Comparison of ENCODE assay signal across 19 cellular contexts in the genomic region with DNA sequence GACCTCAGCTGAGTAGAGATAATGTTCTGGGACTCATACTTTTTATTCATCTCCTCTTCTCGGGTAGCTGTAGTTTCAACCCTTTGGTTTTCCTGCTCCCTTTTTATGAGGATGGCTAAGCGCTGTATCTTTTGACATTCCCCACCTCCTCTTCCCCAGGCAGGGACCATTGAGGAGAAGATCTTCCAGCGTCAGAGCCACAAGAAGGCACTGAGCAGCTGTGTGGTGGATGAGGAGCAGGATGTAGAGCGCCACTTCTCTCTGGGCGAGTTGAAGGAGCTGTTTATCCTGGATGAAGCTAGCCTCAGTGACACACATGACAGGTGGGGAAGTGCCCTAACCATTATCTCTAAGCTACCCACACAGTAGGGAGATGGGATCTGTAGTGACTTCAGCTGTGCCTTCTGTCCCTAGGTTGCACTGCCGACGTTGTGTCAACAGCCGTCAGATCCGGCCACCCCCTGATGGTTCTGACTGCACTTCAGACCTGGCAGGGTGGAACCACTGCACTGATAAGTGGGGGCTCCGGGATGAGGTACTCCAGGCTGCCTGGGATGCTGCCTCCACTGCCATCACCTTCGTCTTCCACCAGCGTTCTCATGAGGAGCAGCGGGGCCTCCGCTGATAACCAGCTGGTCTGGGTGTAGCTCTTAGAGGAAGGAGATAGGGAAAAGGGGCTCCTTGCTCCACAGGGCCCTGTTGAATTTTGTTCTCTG.
"Had no signal": no experiment of that assay in that cellular context is flagged by ENCODE, and none has a peak within 500 bp of the region (broad histone marks: within the 10 kb centered on the region; RNA-seq: fewer than 3 reads in every experiment).

No MANE protein-coding gene starts in this region.

- H3K9me3 ChIP-seq: body of pancreas, esophagus muscularis mucosa, gastroesophageal sphincter, heart left ventricle, spleen, tibial artery had no signal

- ATAC-seq: activated CD8-positive, alpha-beta T cell treated with anti-CD3 and anti-CD28 coated beads for 36 hours; body of pancreas; gastroesophageal sphincter; natural killer cell had no signal

- H3K27ac ChIP-seq: body of pancreas, esophagus muscularis mucosa, gastroesophageal sphincter, heart left ventricle, spleen, tibial artery had no signal

- H3K4me1 ChIP-seq: body of pancreas, esophagus muscularis mucosa, gastroesophageal sphincter, heart left ventricle, spleen, tibial artery had no signal

- DNase-seq: activated CD4-positive, alpha-beta T cell treated with anti-CD3 and anti-CD28 coated beads, Interleukin-2, amount 10 ng/mL, durations not matched to agents 24 days and 14 days; activated CD8-positive, alpha-beta T cell treated with anti-CD3 and anti-CD28 coated beads for 36 hours; activated naive CD4-positive, alpha-beta T cell treated with Interleukin-2 at 50 U/mL for 16 hours; activated naive CD8-positive, alpha-beta T cell treated with anti-CD3 and anti-CD28 coated beads, Interleukin-2, amount 10 ng/mL, durations not matched to agents 7 days and 5 days; activated T-cell treated with anti-CD3 and anti-CD28 coated beads, Interleukin-2, amount 50 U/mL, for 24 hours; body of pancreas; effector CD4-positive, alpha-beta T cell; heart left ventricle; kidney glomerular epithelial cell; mesendoderm; natural killer cell; spleen; stimulated activated CD4-positive, alpha-beta T cell treated with anti-CD3 and anti-CD28 coated beads, Interleukin-4, amount 100 ng/mL, for 4 hours; stimulated activated naive CD4-positive, alpha-beta T cell; T-helper 1 cell; T1000; tibial artery had no signal

- H3K4me3 ChIP-seq: body of pancreas, esophagus muscularis mucosa, gastroesophageal sphincter, heart left ventricle, spleen, tibial artery had no signal

- H3K27me3 ChIP-seq: body of pancreas, esophagus muscularis mucosa, gastroesophageal sphincter, heart left ventricle, spleen, tibial artery had no signal
